Comparison of ENCODE assay signal across 30 cellular contexts in the genomic region with DNA sequence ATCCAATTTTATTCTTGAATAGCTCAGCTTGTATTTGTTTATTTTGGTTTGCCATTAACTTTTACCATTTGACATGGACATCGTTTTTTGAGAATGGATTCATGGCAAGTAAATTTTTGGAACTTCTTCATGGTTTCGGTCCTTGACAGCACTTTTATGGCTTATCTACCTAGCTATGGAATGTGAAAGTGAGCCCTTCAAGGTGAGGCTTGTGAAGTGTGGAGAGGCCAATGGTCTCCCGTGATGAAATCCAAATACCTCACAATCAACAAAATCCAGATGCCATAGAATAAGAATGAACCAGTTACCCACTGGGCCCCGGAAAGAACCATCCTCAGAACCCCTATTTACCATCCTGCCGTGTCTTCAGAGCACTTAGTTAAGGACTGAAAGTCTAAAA.
"Had no signal": no experiment of that assay in that cellular context is flagged by ENCODE, and none has a peak within 500 bp of the region (broad histone marks: within the 10 kb centered on the region; RNA-seq: fewer than 3 reads in every experiment).

No MANE protein-coding gene starts in this region.

- DNase-seq: naive B cell; naive thymus-derived CD8-positive, alpha-beta T cell; nephron progenitor cell; occipital lobe; ovary; posterior cingulate gyrus; psoas muscle; right cardiac atrium; right lobe of liver; sigmoid colon; small intestine; stimulated activated CD4-positive, alpha-beta T cell treated with anti-CD3 and anti-CD28 coated beads, Interleukin-15, amount 100 ng/mL, for 24 hours; stimulated activated CD4-positive, alpha-beta T cell treated with anti-CD3 and anti-CD28 coated beads, Interleukin-2, amount 100 ng/mL, for 24 hours; stimulated activated CD4-positive, alpha-beta T cell treated with anti-CD3 and anti-CD28 coated beads, Interleukin-2, amount 100 ng/mL, for 48 hours; stimulated activated CD4-positive, alpha-beta T cell treated with anti-CD3 and anti-CD28 coated beads, Interleukin-4, amount 100 ng/mL, for 24 hours; stimulated activated naive B cell treated with anti-CD40 and anti-IgM and Interleukin-4, amounts not matched to agents 10 μg/mL and 1 μg/mL and 100 μg/mL, for 72 hours; stimulated activated naive CD4-positive, alpha-beta T cell treated with Interleukin-2 at 50 U/mL for 16 hours; stomach; thyroid gland; trophoblast cell; upper lobe of left lung had no signal

- H2AFZ ChIP-seq: neural progenitor cell, parathyroid adenoma had no signal

- H3K4me2 ChIP-seq: neural progenitor cell had no signal

- FAIRE-seq: small intestine had no signal

- H3K4me3 Mint-ChIP-seq: naive B cell; naive thymus-derived CD8-positive, alpha-beta T cell; natural killer cell treated with Interleukin-12 subunit alpha and Interleukin-12 subunit beta and Interleukin-15 and Interleukin-18, amount 100 ng/mL, for 72 hours; nephron progenitor cell; neural progenitor cell; stimulated activated effector memory CD8-positive, alpha-beta T cell treated with anti-CD3 and anti-CD28 coated beads, Interleukin-12 subunit alpha, Interleukin-12 subunit beta, amount 100 ng/mL, for 72 hours; stimulated activated naive B cell treated with anti-CD40 and anti-IgM and Interleukin-4, amounts not matched to agents 10 μg/mL and 1 μg/mL and 100 μg/mL, for 72 hours; stimulated activated naive CD8-positive, alpha-beta T cell treated with anti-CD3 and anti-CD28 coated beads, Interleukin-15, Interleukin-2, amounts not matched to agents 100 ng/mL and 50 ng/mL, for 24 hours had no signal

- H3K27ac ChIP-seq: neural progenitor cell, ovary, parathyroid adenoma, psoas muscle, right lobe of liver, sigmoid colon, stomach, thoracic aorta, thyroid gland, tibial nerve, upper lobe of left lung, vagina had no signal

- H3K4me1 ChIP-seq: neural progenitor cell, parathyroid adenoma, psoas muscle, right lobe of liver, sigmoid colon, thyroid gland, tibial nerve, upper lobe of left lung, vagina had no signal

- H3K79me2 ChIP-seq: parathyroid adenoma had no signal

- ATAC-seq: naive thymus-derived CD8-positive, alpha-beta T cell; natural killer cell treated with Interleukin-12 subunit alpha and Interleukin-12 subunit beta and Interleukin-15 and Interleukin-18, amount 100 ng/mL, for 72 hours; psoas muscle; right cardiac atrium; right lobe of liver; stimulated activated effector memory CD8-positive, alpha-beta T cell treated with anti-CD3 and anti-CD28 coated beads, Interleukin-12 subunit alpha, Interleukin-12 subunit beta, amount 100 ng/mL, for 72 hours; stimulated activated naive B cell treated with anti-CD40 and anti-IgM and Interleukin-4, amounts not matched to agents 10 μg/mL and 1 μg/mL and 100 μg/mL, for 72 hours had no signal

- H3K36me3 ChIP-seq: neural progenitor cell, ovary, right lobe of liver, sigmoid colon, stomach, thoracic aorta, thyroid gland, tibial nerve, upper lobe of left lung, vagina had no signal

- H3K9ac ChIP-seq: neural progenitor cell, parathyroid adenoma had no signal

- H3K9me3 ChIP-seq: ovary, psoas muscle, right lobe of liver, thoracic aorta, thyroid gland, vagina had no signal

- H3K27ac Mint-ChIP-seq: naive B cell; naive thymus-derived CD8-positive, alpha-beta T cell; natural killer cell treated with Interleukin-12 subunit alpha and Interleukin-12 subunit beta and Interleukin-15 and Interleukin-18, amount 100 ng/mL, for 72 hours; nephron progenitor cell; neural progenitor cell; progenitor cell of endocrine pancreas; stimulated activated effector memory CD8-positive, alpha-beta T cell treated with anti-CD3 and anti-CD28 coated beads, Interleukin-12 subunit alpha, Interleukin-12 subunit beta, amount 100 ng/mL, for 72 hours; stimulated activated naive B cell treated with anti-CD40 and anti-IgM and Interleukin-4, amounts not matched to agents 10 μg/mL and 1 μg/mL and 100 μg/mL, for 72 hours; stimulated activated naive CD8-positive, alpha-beta T cell treated with anti-CD3 and anti-CD28 coated beads, Interleukin-15, Interleukin-2, amounts not matched to agents 100 ng/mL and 50 ng/mL, for 24 hours had no signal

- H3K4me3 ChIP-seq: neural progenitor cell, ovary, psoas muscle, right lobe of liver, sigmoid colon, stomach, thoracic aorta, thyroid gland, tibial nerve, upper lobe of left lung, vagina had no signal

- H3K9me3 Mint-ChIP-seq: natural killer cell treated with Interleukin-12 subunit alpha and Interleukin-12 subunit beta and Interleukin-15 and Interleukin-18, amount 100 ng/mL, for 72 hours; neural progenitor cell; stimulated activated naive CD8-positive, alpha-beta T cell treated with anti-CD3 and anti-CD28 coated beads, Interleukin-15, Interleukin-2, amounts not matched to agents 100 ng/mL and 50 ng/mL, for 24 hours had no signal

- H3K36me3 Mint-ChIP-seq: naive B cell; naive thymus-derived CD8-positive, alpha-beta T cell; natural killer cell treated with Interleukin-12 subunit alpha and Interleukin-12 subunit beta and Interleukin-15 and Interleukin-18, amount 100 ng/mL, for 72 hours; neural progenitor cell; stimulated activated effector memory CD8-positive, alpha-beta T cell treated with anti-CD3 and anti-CD28 coated beads, Interleukin-12 subunit alpha, Interleukin-12 subunit beta, amount 100 ng/mL, for 72 hours; stimulated activated naive B cell treated with anti-CD40 and anti-IgM and Interleukin-4, amounts not matched to agents 10 μg/mL and 1 μg/mL and 100 μg/mL, for 72 hours had no signal

- H3K27me3 ChIP-seq: neural progenitor cell, ovary, right lobe of liver, sigmoid colon, stomach, thyroid gland, tibial nerve, upper lobe of left lung, vagina had no signal

- H3K4me1 Mint-ChIP-seq: naive B cell; naive thymus-derived CD8-positive, alpha-beta T cell; nephron progenitor cell; neural progenitor cell; stimulated activated effector memory CD8-positive, alpha-beta T cell treated with anti-CD3 and anti-CD28 coated beads, Interleukin-12 subunit alpha, Interleukin-12 subunit beta, amount 100 ng/mL, for 72 hours; stimulated activated naive B cell treated with anti-CD40 and anti-IgM and Interleukin-4, amounts not matched to agents 10 μg/mL and 1 μg/mL and 100 μg/mL, for 72 hours had no signal

- H3K27me3 Mint-ChIP-seq: naive B cell; naive thymus-derived CD8-positive, alpha-beta T cell; natural killer cell treated with Interleukin-12 subunit alpha and Interleukin-12 subunit beta and Interleukin-15 and Interleukin-18, amount 100 ng/mL, for 72 hours; progenitor cell of endocrine pancreas; stimulated activated naive B cell treated with anti-CD40 and anti-IgM and Interleukin-4, amounts not matched to agents 10 μg/mL and 1 μg/mL and 100 μg/mL, for 72 hours; stimulated activated naive CD8-positive, alpha-beta T cell treated with anti-CD3 and anti-CD28 coated beads, Interleukin-15, Interleukin-2, amounts not matched to agents 100 ng/mL and 50 ng/mL, for 24 hours had no signal
